ENCODE assay signal across 9 cellular contexts in the genomic region with DNA sequence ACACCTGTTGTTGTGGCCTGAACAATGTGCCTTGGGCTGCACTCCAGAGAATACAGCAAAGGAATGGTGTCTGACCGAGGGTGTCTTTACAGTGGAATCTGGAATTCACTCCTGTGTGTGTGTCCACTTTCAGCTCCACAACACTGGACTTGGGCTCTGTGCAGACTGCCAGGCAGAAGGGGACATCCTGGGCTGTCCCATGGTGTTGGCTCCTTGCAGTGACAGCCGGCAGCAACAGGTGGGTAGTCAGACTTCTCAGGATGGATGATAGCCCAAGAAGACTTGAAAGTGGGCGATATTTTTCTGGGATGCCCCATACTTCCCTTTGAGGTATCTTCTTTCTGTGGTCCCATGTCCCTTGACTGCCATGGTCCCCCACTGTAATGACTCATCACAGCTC. TPM values are rescaled to one million over a fixed set of nuclear protein-coding genes. Genes with fewer than 3 reads are reported as not detected.
"Had no signal": no experiment of that assay in that cellular context is flagged by ENCODE, and none has a peak within 500 bp of the region (broad histone marks: within the 10 kb centered on the region; RNA-seq: fewer than 3 reads in every experiment).

No MANE protein-coding gene starts in this region.

- H2AFZ ChIP-seq: GM23338 had no signal

- DNase-seq: H9, HCEC 1CT, HFFc6, KG1 had no signal

- ATAC-seq: GM23338, HepG2 had no signal

- H3K27ac ChIP-seq: HL-60 had no signal

- H3K4me2 ChIP-seq: GM23338 had no signal

- H3K4me3 ChIP-seq: GM23338 had no signal

RNA-seq across cellular contexts. Expression of gene GALNT15, which starts 45.3 kb away (rescaled TPM):
- total RNA-seq: H1 had no signal
- polyA plus RNA-seq: IgD-negative memory B cell had no signal
